23 cellular contexts compared by ENCODE assay signal in genomic region chr3:133588035-133588434, GRCh38. TPM values are rescaled to one million over a fixed set of nuclear protein-coding genes. Genes with fewer than 3 reads are reported as not detected.
DNase-seq lines count a peak whose midpoint lies in the region; ATAC-seq and TF ChIP-seq lines count a peak whose summit lies in the region.
"Had no signal": no experiment of that assay in that cellular context is flagged by ENCODE, and none has a peak within 500 bp of the region (broad histone marks: within the 10 kb centered on the region; RNA-seq: fewer than 3 reads in every experiment).

No MANE protein-coding gene starts in this region.

- no peaks in the 10 kb centered on the region for H3K9me3 Mint-ChIP-seq in stimulated activated naive CD8-positive, alpha-beta T cell treated with anti-CD3 and anti-CD28 coated beads, Interleukin-15, amount 100 ng/mL, for 72 hours
- H3K9me3 Mint-ChIP-seq: activated CD4-positive, alpha-beta T cell treated with anti-CD3 and anti-CD28 coated beads, Interleukin-2, amount 10 ng/mL, durations not matched to agents 7 days and 5 days; activated naive CD8-positive, alpha-beta T cell treated with anti-CD3 and anti-CD28 coated beads, Interleukin-2, amount 10 ng/mL, durations not matched to agents 7 days and 5 days; CD14-positive monocyte had no signal

- no peak overlapping the region for H3K27ac Mint-ChIP-seq in stimulated activated naive CD8-positive, alpha-beta T cell treated with anti-CD3 and anti-CD28 coated beads, Interleukin-15, amount 100 ng/mL, for 72 hours
- H3K27ac Mint-ChIP-seq: activated CD4-positive, alpha-beta T cell treated with anti-CD3 and anti-CD28 coated beads, Interleukin-2, amount 10 ng/mL, durations not matched to agents 7 days and 5 days; activated naive CD8-positive, alpha-beta T cell treated with anti-CD3 and anti-CD28 coated beads, Interleukin-2, amount 10 ng/mL, durations not matched to agents 7 days and 5 days had no signal

- no peak overlapping the region for H3K4me3 Mint-ChIP-seq in stimulated activated naive CD8-positive, alpha-beta T cell treated with anti-CD3 and anti-CD28 coated beads, Interleukin-15, amount 100 ng/mL, for 72 hours
- H3K4me3 Mint-ChIP-seq: activated CD4-positive, alpha-beta T cell treated with anti-CD3 and anti-CD28 coated beads, Interleukin-2, amount 10 ng/mL, durations not matched to agents 7 days and 5 days; activated naive CD8-positive, alpha-beta T cell treated with anti-CD3 and anti-CD28 coated beads, Interleukin-2, amount 10 ng/mL, durations not matched to agents 7 days and 5 days; CD14-positive monocyte had no signal

- no peaks in the 10 kb centered on the region for H3K27me3 Mint-ChIP-seq in stimulated activated naive CD8-positive, alpha-beta T cell treated with anti-CD3 and anti-CD28 coated beads, Interleukin-15, amount 100 ng/mL, for 72 hours
- H3K27me3 Mint-ChIP-seq: activated CD4-positive, alpha-beta T cell treated with anti-CD3 and anti-CD28 coated beads, Interleukin-2, amount 10 ng/mL, durations not matched to agents 7 days and 5 days; activated naive CD8-positive, alpha-beta T cell treated with anti-CD3 and anti-CD28 coated beads, Interleukin-2, amount 10 ng/mL, durations not matched to agents 7 days and 5 days had no signal

- TF ChIP-seq CTCF in Panc1 (IDR thresholded peaks at IDR 0.05) (no peak), OCI-LY7 (conservative IDR thresholded peaks at IDR 0.05; ENCODE audit: low read length) (no peak)

- no peak for DNase-seq in stimulated activated naive CD8-positive, alpha-beta T cell treated with anti-CD3 and anti-CD28 coated beads, Interleukin-15, amount 100 ng/mL, for 72 hours
- no peak for DNase-seq in stimulated activated naive CD8-positive, alpha-beta T cell treated with anti-CD3 and anti-CD28 coated beads, Interleukin-15, Interleukin-2, amounts not matched to agents 100 U/mL and 50 U/mL, for 24 hours
- DNase-seq in Panc1 (ENCODE audit: low read depth, low spot score) (no peak), left lobe of liver (ENCODE audit: low spot score) (no peak), OCI-LY7 (ENCODE audit: low spot score) (no peak), DMS 273 (lab: John Stamatoyannopoulos, UW; ENCODE audit: unreplicated experiment) (no peak)
- DNase-seq in stimulated activated naive CD4-positive, alpha-beta T cell treated with Interleukin-2 at 50 U/mL for 16 hours (lab: John Stamatoyannopoulos, UW) = no peak
- DNase-seq: activated CD4-positive, alpha-beta T cell treated with anti-CD3 and anti-CD28 coated beads, Interleukin-2, amount 10 ng/mL, durations not matched to agents 7 days and 5 days; activated naive CD8-positive, alpha-beta T cell treated with anti-CD3 and anti-CD28 coated beads, Interleukin-2, amount 10 ng/mL, durations not matched to agents 7 days and 5 days; DMS53; effector memory CD4-positive, alpha-beta T cell; hypothalamus; islet precursor cell; mammary epithelial cell; MG63; NCI-H1436; NCI-H69; pancreas had no signal

- no peaks in the 10 kb centered on the region for H3K9me3 ChIP-seq in Panc1 (ENCODE audit: control insufficient read depth, insufficient read depth, low read depth, low read length)
- H3K9me3 ChIP-seq in OCI-LY7 (ENCODE audit: low read length) = no peaks in the 10 kb centered on the region
- H3K9me3 ChIP-seq: MG63, pancreas had no signal

- H3K4me3 ChIP-seq in Panc1 (ENCODE audit: low read depth in 2 of 2, low read length in 2 of 2) (no peak overlapping the region), OCI-LY7 (ENCODE audit: low read depth, low read length, poor library complexity, severe bottlenecking) (no peak overlapping the region)
- H3K4me3 ChIP-seq: MG63, pancreas had no signal

- in situ Hi-C loops in Panc1 (cut with HindIII; ENCODE audit: low pct_unique_long_range_greater_than_20kb, low sequenced_read_pairs) = no loop called here

- CTCF ChIA-PET in Panc1 (lab: Charles Lee) (no interaction called here), OCI-LY7 (lab: Charles Lee; ENCODE audit: unreplicated experiment) (interaction anchor here (0.9 kb wide), 1 partner anchor 13 kb away, joined by 3 read pairs; no protein-coding TSS in a partner anchor)

- BruUV-seq in Panc1 (replicated peaks; lab: Mats Ljungman, UMichigan) = no TSS peak
- BruUV-seq in OCI-LY7 (replicated peaks; lab: Mats Ljungman, UMichigan) = no TSS peak

- H2AFZ ChIP-seq in OCI-LY7 (ENCODE audit: low read length) = no peak overlapping the region

- intact Hi-C loops in Panc1 (cut with micrococcal nuclease; ENCODE audit: unreplicated experiment) = no loop called here
- intact Hi-C loops in OCI-LY7 (cut with micrococcal nuclease; ENCODE audit: unreplicated experiment) = no loop called here

- H3K4me1 ChIP-seq in Panc1 (ENCODE audit: control insufficient read depth, insufficient read depth, low read length) = peaks cover 64% of the 10 kb centered on the region
- H3K4me1 ChIP-seq in OCI-LY7 (ENCODE audit: insufficient read depth, low read length, poor library complexity, severe bottlenecking) = peaks cover 4% of the 10 kb centered on the region
- H3K4me1 ChIP-seq: pancreas had no signal

- H3K9me2 ChIP-seq in OCI-LY7 (ENCODE audit: insufficient read depth, low read length) = no peaks in the 10 kb centered on the region

- peak; percentile 73 for ATAC-seq in stimulated activated naive CD8-positive, alpha-beta T cell treated with anti-CD3 and anti-CD28 coated beads, Interleukin-15, amount 100 ng/mL, for 72 hours
- ATAC-seq in stimulated activated naive CD8-positive, alpha-beta T cell treated with anti-CD3 and anti-CD28 coated beads, Interleukin-15, Interleukin-2, amounts not matched to agents 100 U/mL and 50 U/mL, for 24 hours = no peak
- ATAC-seq in Panc1 (no peak), left lobe of liver (peak; percentile 74), GM19328 (IDR thresholded peaks at IDR 0.05; ENCODE audit: unreplicated experiment) (no peak)
- ATAC-seq: esophagus mucosa, pancreas, Right ventricle myocardium inferior, sciatic nerve had no signal

- H3K27ac ChIP-seq in Panc1 (ENCODE audit: low read length) (peak overlapping the region; percentile 65), OCI-LY7 (ENCODE audit: low read depth, low read length, poor library complexity, severe bottlenecking) (no peak overlapping the region)
- H3K27ac ChIP-seq: pancreas had no signal

- no peaks in the 10 kb centered on the region for H3K27me3 ChIP-seq in Panc1 (ENCODE audit: control insufficient read depth, insufficient read depth, low read length)
- H3K27me3 ChIP-seq: MG63, pancreas had no signal

- H3K4me2 ChIP-seq in OCI-LY7 (ENCODE audit: low read length) = no peak overlapping the region

- POLR2A ChIA-PET in Panc1 (lab: Charles Lee) (interaction anchor here (0.6 to 1.2 kb wide), 2 partner anchors 9 to 658 kb away, joined by 3 to 5 read pairs; no protein-coding TSS in a partner anchor), OCI-LY7 (lab: Charles Lee) (interaction anchor here (0.6 to 1.5 kb wide), 6 partner anchors 10 to 164 kb away, joined by 3 to 8 read pairs (median 4); partner anchors contain the start of gene CDV3)

- peaks cover 37% of the 10 kb centered on the region; the same call in 1 of the 2 replicates for H4K20me1 ChIP-seq in OCI-LY7 (ENCODE audit: insufficient read depth, low read length)

- H3K79me2 ChIP-seq in OCI-LY7 (ENCODE audit: insufficient read depth, low read depth, low read length) = peaks cover 60% of the 10 kb centered on the region

- H3K4me1 Mint-ChIP-seq in stimulated activated naive CD8-positive, alpha-beta T cell treated with anti-CD3 and anti-CD28 coated beads, Interleukin-15, amount 100 ng/mL, for 72 hours = peaks cover 41% of the 10 kb centered on the region
- H3K4me1 Mint-ChIP-seq: CD14-positive monocyte had no signal

- H3K36me3 ChIP-seq in Panc1 (ENCODE audit: control insufficient read depth, insufficient read depth, low read length) = peaks cover 48% of the 10 kb centered on the region
- H3K36me3 ChIP-seq in OCI-LY7 (ENCODE audit: insufficient read depth, low read length) = peaks cover 80% of the 10 kb centered on the region

RNA-seq across cellular contexts. Expression of gene CDV3, which starts 14.5 kb away (rescaled TPM):
- total RNA-seq in Panc1 (2021; ENCODE audit: unreplicated experiment) (506 TPM), left lobe of liver (60.3 TPM), OCI-LY7 (2022) (268 and 296 TPM in 2 replicates)
- polyA plus RNA-seq in Panc1 (2012; ENCODE audit: insufficient read length) = 291 TPM
- total RNA-seq in OCI-LY7 (2014; rRNA removed; shearing (Covaris generic)) = 171 and 210 TPM in 2 replicates

Comparison
In these comparisons a context has a peak if more than half of its experiments do, and no peak if none do; other contexts are left out.
1. ATAC-seq: peak in stimulated activated naive CD8-positive, alpha-beta T cell treated with anti-CD3 and anti-CD28 coated beads, Interleukin-15, amount 100 ng/mL, for 72 hours (single experiment) and left lobe of liver (single experiment); none in stimulated activated naive CD8-positive, alpha-beta T cell treated with anti-CD3 and anti-CD28 coated beads, Interleukin-15, Interleukin-2, amounts not matched to agents 100 U/mL and 50 U/mL, for 24 hours (single experiment), Panc1 (single experiment) and GM19328 (single experiment).